Comparison of ENCODE assay signal across 8 cellular contexts in the genomic region with DNA sequence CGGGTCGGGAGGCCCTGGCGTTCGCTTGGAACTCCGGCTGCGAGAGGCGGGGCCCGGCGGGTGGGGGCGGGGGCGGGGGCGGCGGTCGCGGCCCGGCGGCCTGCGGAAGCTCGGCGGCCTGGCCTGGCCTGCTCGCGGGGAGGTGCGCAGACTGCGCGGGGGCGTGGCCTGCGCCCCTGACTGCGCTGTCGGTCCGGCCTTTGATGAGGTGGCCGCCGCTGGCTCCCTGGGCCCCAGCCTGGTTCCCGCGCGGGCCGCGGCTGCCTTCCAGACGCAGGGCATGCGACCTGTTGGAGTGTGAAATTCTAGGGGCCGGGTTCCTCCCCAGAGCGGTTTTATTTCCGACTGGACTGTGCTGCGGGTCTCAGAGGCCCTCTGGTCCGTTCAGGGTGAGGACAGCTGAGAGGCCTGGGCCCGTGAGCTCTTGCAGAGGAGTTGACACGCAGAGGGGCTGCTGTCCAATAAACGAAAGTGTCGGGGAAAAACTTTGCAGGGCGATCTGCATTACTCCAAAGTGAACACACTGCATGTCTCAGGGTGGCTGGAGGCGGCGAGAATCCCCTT.
DNase-seq lines count a peak whose midpoint lies in the region; ATAC-seq lines count a peak whose summit lies in the region.

No MANE protein-coding gene starts in this region.

- H3K27ac ChIP-seq in epithelial cell of prostate (peak overlapping the region; percentile 94), mucosa of rectum (ENCODE audit: low read depth in 2 of 2, low read length in 2 of 2) (peak overlapping the region; percentile 99)

- ATAC-seq in GM19043 (IDR thresholded peaks at IDR 0.05; ENCODE audit: low read depth, unreplicated experiment) (peak; percentile 76), HG03342 (IDR thresholded peaks at IDR 0.05; ENCODE audit: unreplicated experiment) (peak; percentile 68)

- H3K27me3 ChIP-seq in mucosa of rectum (ENCODE audit: control insufficient read depth in 2 of 2, insufficient read depth in 2 of 2, low read length in 2 of 2) = no peaks in the 10 kb centered on the region

- peaks cover 9 to 10% of the 10 kb centered on the region in 2 donors for H3K36me3 ChIP-seq in mucosa of rectum (ENCODE audit: control insufficient read depth in 2 of 2, insufficient read depth in 2 of 2, low read length in 2 of 2)

- peak overlapping the region; percentile 90 to 95 for H3K4me3 ChIP-seq in mucosa of rectum (ENCODE audit: low read length in 2 of 2)

- DNase-seq in CD1c-positive myeloid dendritic cell (ENCODE audit: extremely low spot score) (peak; percentile 90), NOMO-1 (lab: John Stamatoyannopoulos, UW; ENCODE audit: unreplicated experiment in 2 of 2) (peak; percentile 73 to 83), activated T-cell treated with anti-CD3 and anti-CD28 coated beads for 4 hours (peak; percentile 31), epithelial cell of prostate (ENCODE audit: low read depth, low spot score) (peak; percentile 33)
- peak; percentile 72 for DNase-seq in stimulated activated CD8-positive, alpha-beta memory T cell treated with anti-CD3 and anti-CD28 coated beads, Interleukin-4, amount 100 ng/mL, for 24 hours (ENCODE audit: low read depth)

- no peaks in the 10 kb centered on the region for H3K9me3 ChIP-seq in mucosa of rectum (ENCODE audit: control insufficient read depth in 2 of 2, low read length in 2 of 2)

- peaks cover 9 to 20% of the 10 kb centered on the region in 2 donors for H3K4me1 ChIP-seq in mucosa of rectum (ENCODE audit: control insufficient read depth in 2 of 2, insufficient read depth in 2 of 2, low read length in 2 of 2)

- peak overlapping the region; percentile 99 for H3K9ac ChIP-seq in mucosa of rectum (ENCODE audit: low read depth in 1 of 2, low read length in 2 of 2)

Comparison
In these comparisons a context has a peak if more than half of its experiments do, and no peak if none do; other contexts are left out.
1. Peak in every context shown above with its lines: DNase-seq, ATAC-seq, H3K4me3 ChIP-seq and H3K27ac ChIP-seq.
2. DNase-seq: peak in every context shown above with its lines; median percentile 90 in CD1c-positive myeloid dendritic cell; 78 in NOMO-1; 72 in stimulated activated CD8-positive, alpha-beta memory T cell treated with anti-CD3 and anti-CD28 coated beads, Interleukin-4, amount 100 ng/mL, for 24 hours; 33 in epithelial cell of prostate; 31 in activated T-cell treated with anti-CD3 and anti-CD28 coated beads for 4 hours.